8 cellular contexts compared by ENCODE assay signal in the genomic region with DNA sequence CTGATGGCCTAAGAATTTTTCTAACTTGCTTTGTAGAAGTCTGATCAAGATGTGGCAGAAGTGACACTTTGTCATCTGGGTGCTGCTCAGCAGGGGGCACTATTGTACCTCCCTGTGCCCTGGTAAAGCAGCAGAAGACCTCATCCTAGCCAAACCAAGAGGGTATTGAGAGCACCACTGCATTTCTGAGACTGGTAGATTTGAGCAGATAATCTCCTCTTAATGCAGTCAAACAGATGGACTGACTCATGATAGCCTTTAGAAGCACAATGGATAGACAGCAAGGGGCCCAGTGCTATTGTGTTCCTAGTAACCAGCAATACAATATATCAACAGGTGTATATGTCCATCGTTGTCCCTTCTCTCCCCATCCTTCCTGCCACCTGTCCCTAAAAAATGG. TPM values are rescaled to one million over a fixed set of nuclear protein-coding genes. Genes with fewer than 3 reads are reported as not detected.
DNase-seq lines count a peak whose midpoint lies in the region; ATAC-seq, FAIRE-seq and TF ChIP-seq lines count a peak whose summit lies in the region.

No MANE protein-coding gene starts in this region.

- no peaks in the 10 kb centered on the region for H3K36me3 ChIP-seq in CD8-positive, alpha-beta memory T cell (ENCODE audit: insufficient read depth, low read length)
- no peaks in the 10 kb centered on the region for H3K36me3 ChIP-seq in HUES64 (ENCODE audit: insufficient read depth, low read length)
- peaks cover 3% of the 10 kb centered on the region for H3K36me3 ChIP-seq in OCI-LY3 (replicated peaks; ENCODE audit: low read depth, low read length)

- ATAC-seq in HG02759 (IDR thresholded peaks at IDR 0.05; ENCODE audit: unreplicated experiment), result no peak

- H3K4me1 ChIP-seq in CD8-positive, alpha-beta memory T cell (ENCODE audit: insufficient read depth, low read length), result peaks cover 16% of the 10 kb centered on the region
- H3K4me1 ChIP-seq in HUES64 (ENCODE audit: insufficient read depth, low read length) (peaks cover 27% of the 10 kb centered on the region), OCI-LY3 (ENCODE audit: low read length) (peaks cover 3% of the 10 kb centered on the region)

- no peak overlapping the region for H3K27ac ChIP-seq in CD8-positive, alpha-beta memory T cell (ENCODE audit: low read depth, low read length)
- H3K27ac ChIP-seq in HUES64 (ENCODE audit: low read depth, low read length), result peak overlapping the region; percentile 96; the same call in 1 of the 2 replicates
- no peak overlapping the region for H3K27ac ChIP-seq in OCI-LY3 (ENCODE audit: low read length)

- no peaks in the 10 kb centered on the region for H3K27me3 ChIP-seq in CD8-positive, alpha-beta memory T cell (ENCODE audit: insufficient read depth, low read length, poor library complexity, severe bottlenecking)
- H3K27me3 ChIP-seq in HUES64 (ENCODE audit: insufficient read depth, low read length) (no peaks in the 10 kb centered on the region), OCI-LY3 (ENCODE audit: low read depth, low read length) (peaks cover 25% of the 10 kb centered on the region)

- H3K36me3 Mint-ChIP-seq in CD8-positive, alpha-beta memory T cell, result peaks cover 0 to 18% (median 0%) of the 10 kb centered on the region in 3 donors

- peaks cover 7% of the 10 kb centered on the region for H4K20me1 ChIP-seq in OCI-LY3 (ENCODE audit: insufficient read depth, low read length)

- CTCF ChIA-PET in CD8-positive, alpha-beta memory T cell (lab: Charles Lee), result no interaction called here

- peaks cover 2 to 7% of the 10 kb centered on the region in 2 donors for H3K27me3 Mint-ChIP-seq in CD8-positive, alpha-beta memory T cell

- WGBS in HUES64, result 67% methylated on average over 1 of the region's 1 CpG

- no peaks in the 10 kb centered on the region for H3K9me3 Mint-ChIP-seq in CD8-positive, alpha-beta memory T cell

- DNase-seq in CD8-positive, alpha-beta memory T cell, result peak; percentile 44 to 69 (median 46)
- DNase-seq in activated T-cell treated with anti-CD3 and anti-CD28 coated beads, Interleukin-2, amount 50 U/mL, for 1 hour, result peak; percentile 69
- DNase-seq in glomerular visceral epithelial cell (ENCODE audit: extremely low spot score) (peak; percentile 50), frontal cortex (ENCODE audit: low spot score in 2 of 2) (no peak)
- DNase-seq in stimulated activated CD4-positive, alpha-beta T cell treated with anti-CD3 and anti-CD28 coated beads, Interleukin-15, amount 100 ng/mL, for 24 hours, result peak; percentile 81

- peak overlapping the region in 3 of 8 donors; percentile 11 to 78 (median 25) for H3K27ac Mint-ChIP-seq in CD8-positive, alpha-beta memory T cell

- H3K4me3 Mint-ChIP-seq in CD8-positive, alpha-beta memory T cell, result peak overlapping the region in 2 of 7 donors; percentile 29 to 75

- peaks cover 18% of the 10 kb centered on the region for H3K79me2 ChIP-seq in OCI-LY3 (ENCODE audit: low read length)

- POLR2A ChIA-PET in CD8-positive, alpha-beta memory T cell (lab: Charles Lee), result no interaction called here

- no peak for FAIRE-seq in frontal cortex (lab: Jason Lieb, UNC)

- no peak overlapping the region for H2AFZ ChIP-seq in OCI-LY3 (ENCODE audit: low read depth, low read length)

- no peak overlapping the region for H3K4me3 ChIP-seq in CD8-positive, alpha-beta memory T cell (ENCODE audit: low read length)
- H3K4me3 ChIP-seq in HUES64 (ENCODE audit: low read length) (peak overlapping the region; percentile 35; the same call in 1 of the 2 replicates), OCI-LY3 (ENCODE audit: low read length) (no peak overlapping the region)

- no peak overlapping the region for H3K4me2 ChIP-seq in OCI-LY3 (ENCODE audit: low read length)

- no peaks in the 10 kb centered on the region for H3K9me3 ChIP-seq in CD8-positive, alpha-beta memory T cell (ENCODE audit: low read length)
- H3K9me3 ChIP-seq in HUES64 (ENCODE audit: insufficient read depth, low read depth, low read length), result no peaks in the 10 kb centered on the region
- no peaks in the 10 kb centered on the region for H3K9me3 ChIP-seq in OCI-LY3 (ENCODE audit: insufficient read depth, low read length)

- H3K9ac ChIP-seq in HUES64 (ENCODE audit: low read depth, low read length), result peak overlapping the region; percentile 46
- H3K9ac ChIP-seq in OCI-LY3 (ENCODE audit: low read length), result no peak overlapping the region

- TF ChIP-seq CTCF in OCI-LY3 (IDR thresholded peaks at IDR 0.05; ENCODE audit: low read depth, low read length), result peak; percentile 84

- peaks cover 13 to 22% (median 20%) of the 10 kb centered on the region in 3 donors for H3K4me1 Mint-ChIP-seq in CD8-positive, alpha-beta memory T cell

RNA-seq across cellular contexts. Expression of a gene that starts 5.7 kb away (rescaled TPM):
- 100 to 1,000 TPM; 802 to 863 TPM for total RNA-seq in CD8-positive, alpha-beta memory T cell
- 948 TPM for polyA plus RNA-seq in CD8-positive, alpha-beta memory T cell
- 424 TPM for polyA plus RNA-seq in HUES64 (2013, experiment 1 of 2)
- 440 TPM for polyA plus RNA-seq in HUES64 (2013, experiment 2 of 2)
- total RNA-seq in frontal cortex, result 245 TPM

RNA-seq across cellular contexts. Expression of a gene that starts 20.0 kb away (rescaled TPM):
- total RNA-seq in CD8-positive, alpha-beta memory T cell, result not detected
- polyA plus RNA-seq in CD8-positive, alpha-beta memory T cell, result not detected
- not detected for polyA plus RNA-seq in HUES64 (2013, experiment 1 of 2)
- not detected for polyA plus RNA-seq in HUES64 (2013, experiment 2 of 2)
- not detected for total RNA-seq in frontal cortex

RNA-seq across cellular contexts. Expression of a gene that starts 31.3 kb away (rescaled TPM):
- under 1 TPM in 1 of 2 experiments, not detected in 1; 0.09 TPM for total RNA-seq in CD8-positive, alpha-beta memory T cell
- polyA plus RNA-seq in CD8-positive, alpha-beta memory T cell, result 0.06 TPM
- not detected for polyA plus RNA-seq in HUES64 (2013, experiment 1 of 2)
- polyA plus RNA-seq in HUES64 (2013, experiment 2 of 2), result not detected
- total RNA-seq in frontal cortex, result 0.41 TPM

RNA-seq across cellular contexts. Expression of a gene that starts 34.6 kb away (rescaled TPM):
- 100 to 1,000 TPM; 258 to 277 TPM for total RNA-seq in CD8-positive, alpha-beta memory T cell
- polyA plus RNA-seq in CD8-positive, alpha-beta memory T cell, result 63.0 TPM
- polyA plus RNA-seq in HUES64 (2013, experiment 1 of 2), result 166 TPM
- polyA plus RNA-seq in HUES64 (2013, experiment 2 of 2), result 150 TPM
- total RNA-seq in frontal cortex, result 35.5 TPM

Comparison
In these comparisons a context has a peak if more than half of its experiments do, and no peak if none do; other contexts are left out.
1. DNase-seq: peak in CD8-positive, alpha-beta memory T cell (5 of 5), activated T-cell treated with anti-CD3 and anti-CD28 coated beads, Interleukin-2, amount 50 U/mL, for 1 hour (single experiment), glomerular visceral epithelial cell (single experiment) and stimulated activated CD4-positive, alpha-beta T cell treated with anti-CD3 and anti-CD28 coated beads, Interleukin-15, amount 100 ng/mL, for 24 hours (single experiment); none in frontal cortex (0 of 2).